ENCODE assay signal across 1 cellular context in the genomic region with DNA sequence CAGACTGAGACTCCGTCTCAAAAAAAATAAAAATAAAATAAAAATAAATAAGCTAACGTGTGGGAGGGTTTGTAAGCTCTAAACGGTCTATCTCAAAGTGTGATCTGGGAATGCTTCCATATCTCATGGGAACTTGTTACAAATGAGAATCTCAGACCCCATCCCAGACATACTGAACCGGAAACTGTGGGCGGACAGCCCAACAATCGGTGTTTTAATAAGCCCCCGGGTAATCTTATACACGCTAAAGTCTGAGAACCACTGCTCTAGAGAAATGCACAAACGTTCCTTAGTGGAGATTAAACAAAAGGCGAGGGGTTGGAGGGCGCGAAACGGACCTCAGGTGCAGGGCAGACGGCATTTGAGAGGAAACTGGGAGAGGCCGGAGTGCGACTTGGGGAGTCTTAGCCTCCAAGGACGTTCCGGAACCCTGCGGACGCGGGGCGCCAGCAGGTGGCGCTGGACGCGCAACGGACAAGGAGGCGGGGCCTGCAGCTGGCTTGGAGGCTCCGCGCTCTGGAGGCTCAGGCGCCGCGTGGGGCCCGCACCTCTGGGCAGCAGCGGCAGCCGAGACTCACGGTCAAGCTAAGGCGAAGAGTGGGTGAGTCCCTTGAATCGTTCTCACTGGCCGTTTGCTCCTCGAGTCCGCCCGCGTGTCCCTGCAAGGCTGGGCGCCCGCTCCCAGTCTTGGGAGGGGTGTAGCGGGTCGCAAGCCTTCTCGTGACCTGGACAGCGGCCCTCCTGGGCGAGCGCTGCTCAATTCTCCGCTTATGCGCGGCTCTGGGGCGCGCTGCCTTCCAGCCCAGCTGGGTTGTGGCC.
TF ChIP-seq lines count a peak whose summit lies in the region.

A gene (plus strand): TSS at position 527 of the 819 bp plus-strand sequence. CDS start 5,320 bp downstream, outside the sequence.

TF ChIP-seq in HCT116, 20 proteins besides CTCF, POLR2A, EP300 and RAD21:
- TF ChIP-seq CBX3 (IDR thresholded peaks at IDR 0.05; ENCODE audit: low read depth) (peak; percentile 20; the same call in 1 of the 2 replicates), ZFX (IDR thresholded peaks at IDR 0.05) (peak; percentile 51; the same call in 1 of the 2 replicates), TCF7L2 (IDR thresholded peaks at IDR 0.05; ENCODE audit: borderline replicate concordance, extremely low read depth, insufficient read depth, insufficient read length) (peak; percentile 11), POLR2AphosphoS5 (IDR thresholded peaks at IDR 0.05; ENCODE audit: low read depth, low read length) (peak; percentile 80), YY1 (IDR thresholded peaks at IDR 0.05; ENCODE audit: extremely low read depth, insufficient replicate concordance, low read depth, low read length) (peak; percentile 42)
- TF ChIP-seq, protein P1, sequence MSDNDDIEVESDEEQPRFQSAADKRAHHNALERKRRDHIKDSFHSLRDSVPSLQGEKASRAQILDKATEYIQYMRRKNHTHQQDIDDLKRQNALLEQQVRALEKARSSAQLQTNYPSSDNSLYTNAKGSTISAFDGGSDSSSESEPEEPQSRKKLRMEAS (IDR thresholded peaks at IDR 0.05), result peak; percentile 80
